ENCODE assay signal across 24 cellular contexts in genomic region chr2:151682459-151683003, GRCh38.
"Had no signal": no experiment of that assay in that cellular context is flagged by ENCODE, and none has a peak within 500 bp of the region (broad histone marks: within the 10 kb centered on the region; RNA-seq: fewer than 3 reads in every experiment).

No MANE protein-coding gene starts in this region.

- H3K27me3 ChIP-seq: SJSA1 had no signal

- H3K27me3 Mint-ChIP-seq: T-cell had no signal

- H3K36me3 ChIP-seq: MG63, SJSA1 had no signal

- DNase-seq: Karpas-422, KG1, MG63, NCI-H1092, NCI-H1105 treated with DMSO at 0.1 percent for 48 hours, NCI-H1417 treated with DMSO at 0.1 percent for 48 hours, NCI-H146, NCI-H1694 treated with DMSO at 0.1 percent for 48 hours, NCI-H1930, NCI-H2081, NCI-H2171, NCI-H226, NCI-H446, NCI-H510A, NCI-H524 treated with DMSO at 0.1 percent for 48 hours, NCI-H69, NCI-H774, Right ventricle myocardium superior, RPMI8226, SIG-M5, T-cell had no signal

- H3K4me1 ChIP-seq: SJSA1 had no signal

- H3K4me3 Mint-ChIP-seq: T-cell had no signal

- H3K4me1 Mint-ChIP-seq: T-cell had no signal

- H3K4me3 ChIP-seq: MG63, SJSA1, SK-N-MC had no signal

- ATAC-seq: T-cell had no signal

- H3K9me3 ChIP-seq: MG63, SJSA1 had no signal

- H3K27ac ChIP-seq: SJSA1, SK-N-MC had no signal

- H3K27ac Mint-ChIP-seq: T-cell had no signal

- FAIRE-seq: RCC 7860 had no signal

- H3K9me3 Mint-ChIP-seq: T-cell had no signal
